ENCODE assay signal across 8 cellular contexts in genomic region chr17:4806770-4807533, GRCh38. TPM values are rescaled to one million over a fixed set of nuclear protein-coding genes. Genes with fewer than 3 reads are reported as not detected.
DNase-seq lines count a peak whose midpoint lies in the region; ATAC-seq and TF ChIP-seq lines count a peak whose summit lies in the region.

Gene PLD2, plus strand, starts transcription at chr17:4807152. Its CDS starts 621 bp downstream, at chr17:4807773.

- no peaks in the 10 kb centered on the region for H3K36me3 ChIP-seq in Karpas-422 (ENCODE audit: insufficient read depth, low read length)
- peaks cover 5 to 6% of the 10 kb centered on the region in 2 experiments for H3K36me3 ChIP-seq in SK-N-SH (replicated peaks in 1 of 2; ENCODE audit: control insufficient read depth in 1 of 2, insufficient read depth in 2 of 2, low read length in 1 of 2)

- POLR2A ChIA-PET in SK-N-SH (lab: Yijun Ruan, JAX), result interaction anchor here (1.0 to 1.6 kb wide), 4 partner anchors 11 to 17 kb away, joined by 4 to 11 read pairs (median 8); partner anchors contain the start of gene PSMB6

- H3K9me3 ChIP-seq in Karpas-422 (ENCODE audit: low read length) (no peaks in the 10 kb centered on the region), SK-N-SH (no peaks in the 10 kb centered on the region)

- H4K20me1 ChIP-seq in Karpas-422 (ENCODE audit: insufficient read depth, low read depth, low read length) (no peaks in the 10 kb centered on the region), SK-N-SH (ENCODE audit: insufficient read depth) (no peaks in the 10 kb centered on the region)

- peak within 1 kb of the TSS; percentile 76 for H3K4me3 Mint-ChIP-seq in activated naive CD4-positive, alpha-beta T cell treated with anti-CD3 and anti-CD28 coated beads, Interleukin-2, amount 50 U/mL, for 24 hours

- CTCF ChIA-PET in SK-N-SH (lab: Yijun Ruan, JAX), result interaction anchor here (0.9 to 2.0 kb wide), 7 partner anchors 9 to 102 kb away, joined by 3 to 10 read pairs (median 4); no protein-coding TSS in a partner anchor

- H3K4me1 ChIP-seq in Karpas-422 (ENCODE audit: low read length) (peaks cover 11% of the 10 kb centered on the region), SK-N-SH (ENCODE audit: control insufficient read depth in 1 of 2, insufficient read depth in 2 of 2, low read depth in 1 of 2, low read length in 1 of 2) (peaks cover 0 to 8% of the 10 kb centered on the region in 2 experiments; a peak in 1 of 4 replicates)

- H3K27me3 ChIP-seq in Karpas-422 (ENCODE audit: low read length), result no peaks in the 10 kb centered on the region
- H3K27me3 ChIP-seq in SK-N-SH (ENCODE audit: insufficient read depth), result no peaks in the 10 kb centered on the region

- peak; percentile 68 for ATAC-seq in GM21717 (IDR thresholded peaks at IDR 0.05; ENCODE audit: unreplicated experiment)
- peak; percentile 96 for ATAC-seq in omental fat pad (ENCODE audit: low FRiP score)

- TF ChIP-seq EP300 in SK-N-SH (IDR thresholded peaks at IDR 0.05; ENCODE audit: borderline replicate concordance in 1 of 2, low read depth in 1 of 2, low read length in 1 of 2), result no peak

- peaks cover 14% of the 10 kb centered on the region for H3K4me1 Mint-ChIP-seq in activated naive CD4-positive, alpha-beta T cell treated with anti-CD3 and anti-CD28 coated beads, Interleukin-2, amount 50 U/mL, for 24 hours

- H3K9me2 ChIP-seq in Karpas-422 (replicated peaks; ENCODE audit: insufficient read depth, low read length) (no peaks in the 10 kb centered on the region), SK-N-SH (no peaks in the 10 kb centered on the region)

- peak within 1 kb of the TSS; percentile 84 for H2AFZ ChIP-seq in Karpas-422 (ENCODE audit: low read length)
- H2AFZ ChIP-seq in SK-N-SH (ENCODE audit: low read depth), result peak within 1 kb of the TSS; percentile 97

- H3K9me3 Mint-ChIP-seq in activated naive CD4-positive, alpha-beta T cell treated with anti-CD3 and anti-CD28 coated beads, Interleukin-2, amount 50 U/mL, for 24 hours, result no peaks in the 10 kb centered on the region

- H3K9ac ChIP-seq in Karpas-422 (ENCODE audit: low read length), result peak within 1 kb of the TSS; percentile 89
- peak within 1 kb of the TSS; percentile 84 for H3K9ac ChIP-seq in SK-N-SH

- peak within 1 kb of the TSS; percentile 80 for H3K4me2 ChIP-seq in Karpas-422 (ENCODE audit: low read depth, low read length, poor library complexity, severe bottlenecking)
- peak within 1 kb of the TSS; percentile 93 for H3K4me2 ChIP-seq in SK-N-SH

- TF ChIP-seq CTCF in SK-N-SH (IDR thresholded peaks at IDR 0.05), result no peak
- no peak for TF ChIP-seq CTCF in omental fat pad (IDR thresholded peaks at IDR 0.05)

- DNase-seq in DMS79 treated with DMSO at 0.1 percent for 48 hours (lab: John Stamatoyannopoulos, UW) (peak; percentile 66), Karpas-422 (peak; percentile 95), SK-N-SH (peak; percentile 100), glomerular endothelial cell (ENCODE audit: extremely low read depth, low read depth, low spot score) (no peak), omental fat pad (ENCODE audit: low spot score) (peak; percentile 56), superior temporal gyrus (ENCODE audit: extremely low spot score) (peak; percentile 66)

- no peaks in the 10 kb centered on the region for H3K79me2 ChIP-seq in Karpas-422 (ENCODE audit: low read length)
- peaks cover 17% of the 10 kb centered on the region; the same call in 1 of the 2 replicates for H3K79me2 ChIP-seq in SK-N-SH (ENCODE audit: insufficient read depth)

- H3K27ac ChIP-seq in Karpas-422 (ENCODE audit: low read length) (no peak within 1 kb of the TSS), SK-N-SH (ENCODE audit: low read depth in 2 of 2, low read length in 1 of 2) (peak within 1 kb of the TSS in 1 of 2 experiments; percentile 41; a peak in 2 of 4 replicates)

- TF ChIP-seq RAD21 in SK-N-SH (IDR thresholded peaks at IDR 0.05; ENCODE audit: low read length), result no peak

- WGBS in SK-N-SH (ENCODE audit: low lambda C conversion rate), result 0% methylated on average over 6 of the region's 103 CpGs

- H3K27ac Mint-ChIP-seq in activated naive CD4-positive, alpha-beta T cell treated with anti-CD3 and anti-CD28 coated beads, Interleukin-2, amount 50 U/mL, for 24 hours, result no peak within 1 kb of the TSS

- H3K4me3 ChIP-seq in Karpas-422 (ENCODE audit: low read length) (peak within 1 kb of the TSS; percentile 83), SK-N-SH (ENCODE audit: low read depth in 2 of 2, low read length in 1 of 2) (peak within 1 kb of the TSS; percentile 63 to 92)

- no peaks in the 10 kb centered on the region for H3K27me3 Mint-ChIP-seq in activated naive CD4-positive, alpha-beta T cell treated with anti-CD3 and anti-CD28 coated beads, Interleukin-2, amount 50 U/mL, for 24 hours

- H3F3A ChIP-seq in SK-N-SH (replicated peaks; ENCODE audit: insufficient read depth), result no peaks in the 10 kb centered on the region

- H3K36me3 Mint-ChIP-seq in activated naive CD4-positive, alpha-beta T cell treated with anti-CD3 and anti-CD28 coated beads, Interleukin-2, amount 50 U/mL, for 24 hours, result peaks cover 3% of the 10 kb centered on the region

TF ChIP-seq in SK-N-SH, 30 proteins besides CTCF, POLR2A, EP300 and RAD21 (continues in another document):
- TF ChIP-seq NFIC (IDR thresholded peaks at IDR 0.05; ENCODE audit: borderline replicate concordance) (peak; percentile 8; the same call in 1 of the 2 replicates), ZBTB33 (IDR thresholded peaks at IDR 0.05; ENCODE audit: borderline replicate concordance, low read depth) (peak; percentile 74; the same call in 1 of the 2 replicates), RXRA (IDR thresholded peaks at IDR 0.05; ENCODE audit: borderline replicate concordance, low read depth) (no peak), CHD2 (IDR thresholded peaks at IDR 0.05; ENCODE audit: low read length, partially characterized antibody) (peak; percentile 95), USF2 (IDR thresholded peaks at IDR 0.05; ENCODE audit: borderline replicate concordance, low read depth, low read length) (no peak), USF1 (IDR thresholded peaks at IDR 0.05; ENCODE audit: borderline replicate concordance, low read depth) (no peak), RFX5 (IDR thresholded peaks at IDR 0.05; ENCODE audit: low read length) (no peak)
- TF ChIP-seq, protein P1, sequence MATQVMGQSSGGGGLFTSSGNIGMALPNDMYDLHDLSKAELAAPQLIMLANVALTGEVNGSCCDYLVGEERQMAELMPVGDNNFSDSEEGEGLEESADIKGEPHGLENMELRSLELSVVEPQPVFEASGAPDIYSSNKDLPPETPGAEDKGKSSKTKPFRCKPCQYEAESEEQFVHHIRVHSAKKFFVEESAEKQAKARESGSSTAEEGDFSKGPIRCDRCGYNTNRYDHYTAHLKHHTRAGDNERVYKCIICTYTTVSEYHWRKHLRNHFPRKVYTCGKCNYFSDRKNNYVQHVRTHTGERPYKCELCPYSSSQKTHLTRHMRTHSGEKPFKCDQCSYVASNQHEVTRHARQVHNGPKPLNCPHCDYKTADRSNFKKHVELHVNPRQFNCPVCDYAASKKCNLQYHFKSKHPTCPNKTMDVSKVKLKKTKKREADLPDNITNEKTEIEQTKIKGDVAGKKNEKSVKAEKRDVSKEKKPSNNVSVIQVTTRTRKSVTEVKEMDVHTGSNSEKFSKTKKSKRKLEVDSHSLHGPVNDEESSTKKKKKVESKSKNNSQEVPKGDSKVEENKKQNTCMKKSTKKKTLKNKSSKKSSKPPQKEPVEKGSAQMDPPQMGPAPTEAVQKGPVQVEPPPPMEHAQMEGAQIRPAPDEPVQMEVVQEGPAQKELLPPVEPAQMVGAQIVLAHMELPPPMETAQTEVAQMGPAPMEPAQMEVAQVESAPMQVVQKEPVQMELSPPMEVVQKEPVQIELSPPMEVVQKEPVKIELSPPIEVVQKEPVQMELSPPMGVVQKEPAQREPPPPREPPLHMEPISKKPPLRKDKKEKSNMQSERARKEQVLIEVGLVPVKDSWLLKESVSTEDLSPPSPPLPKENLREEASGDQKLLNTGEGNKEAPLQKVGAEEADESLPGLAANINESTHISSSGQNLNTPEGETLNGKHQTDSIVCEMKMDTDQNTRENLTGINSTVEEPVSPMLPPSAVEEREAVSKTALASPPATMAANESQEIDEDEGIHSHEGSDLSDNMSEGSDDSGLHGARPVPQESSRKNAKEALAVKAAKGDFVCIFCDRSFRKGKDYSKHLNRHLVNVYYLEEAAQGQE (IDR thresholded peaks at IDR 0.05; ENCODE audit: low read depth, low read length), result no peak

RNA-seq across cellular contexts. Expression of gene PLD2, which starts in this region (rescaled TPM):
- 13.1 and 23.3 TPM in 2 replicates for total RNA-seq in Karpas-422 (2014; rRNA removed; shearing (Covaris generic); ENCODE audit: low replicate concordance)
- 42.5 and 49.2 TPM in 2 replicates for polyA plus RNA-seq in SK-N-SH (2012; rRNA removed)
- 12.3 and 17.3 TPM in 2 replicates for polyA plus RNA-seq in SK-N-SH (2012; cell fraction: cytosol; rRNA removed)
- polyA plus RNA-seq in SK-N-SH (2012; cell fraction: nucleus; rRNA removed), result 199 and 209 TPM in 2 replicates
- total RNA-seq in glomerular endothelial cell (33.5 and 36.9 TPM in 2 replicates), omental fat pad (10 to 100 TPM; 20.8 to 29.2 (median 24.3) TPM)
